Comparison of ENCODE assay signal across 8 cellular contexts in the genomic region with DNA sequence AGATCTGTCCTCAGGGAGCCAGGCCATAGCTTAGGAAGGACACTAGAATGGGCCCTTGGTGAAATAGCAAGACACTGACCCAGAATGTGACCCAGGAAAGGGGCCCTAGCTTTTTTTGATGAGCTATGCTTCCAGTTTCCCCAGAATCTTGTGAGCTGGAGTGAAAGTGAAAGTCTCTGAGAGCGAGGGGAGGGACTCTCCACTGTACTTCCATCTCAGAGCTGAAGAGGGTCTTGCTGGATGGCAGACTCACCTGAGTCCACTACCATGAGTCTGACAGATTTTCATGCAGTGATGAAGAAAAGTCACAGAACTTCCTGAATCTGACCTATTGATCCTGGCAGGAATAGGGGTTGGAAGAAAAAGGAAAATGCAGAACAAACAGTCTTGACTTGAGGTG. TPM values are rescaled to one million over a fixed set of nuclear protein-coding genes. Genes with fewer than 3 reads are reported as not detected.
DNase-seq lines count a peak whose midpoint lies in the region; ATAC-seq and TF ChIP-seq lines count a peak whose summit lies in the region.

No MANE protein-coding gene starts in this region.

- peaks cover 54% of the 10 kb centered on the region for H3K4me1 Mint-ChIP-seq in activated T-cell treated with anti-CD3 and anti-CD28 coated beads, Interleukin-2, amount 50 U/mL, for 72 hours (ENCODE audit: low read depth)
- peaks cover 50% of the 10 kb centered on the region for H3K4me1 Mint-ChIP-seq in activated T-cell treated with anti-CD3 and anti-CD28 coated beads, Interleukin-2, amount 50 U/mL, for 24 hours (ENCODE audit: low read depth)
- peaks cover 39% of the 10 kb centered on the region for H3K4me1 Mint-ChIP-seq in dendritic cell treated with granulocyte-macrophage colony-stimulating factor and Interleukin-4, amounts not matched to agents 40 ng/mL and 50 ng/mL, for 4 days (ENCODE audit: low read depth)

- peaks cover 4 to 6% of the 10 kb centered on the region in 2 donors for H3K36me3 Mint-ChIP-seq in activated T-cell treated with anti-CD3 and anti-CD28 coated beads, Interleukin-2, amount 50 U/mL, for 72 hours (ENCODE audit: insufficient read depth in 2 of 2)
- H3K36me3 Mint-ChIP-seq in activated T-cell treated with anti-CD3 and anti-CD28 coated beads, Interleukin-2, amount 50 U/mL, for 24 hours (ENCODE audit: low read depth), result peaks cover 49% of the 10 kb centered on the region
- H3K36me3 Mint-ChIP-seq in dendritic cell treated with granulocyte-macrophage colony-stimulating factor and Interleukin-4, amounts not matched to agents 40 ng/mL and 50 ng/mL, for 4 days (ENCODE audit: low read depth), result peaks cover 45% of the 10 kb centered on the region

- H3K36me3 ChIP-seq in KMS-11 (ENCODE audit: insufficient read depth) (no peaks in the 10 kb centered on the region), suprapubic skin (no peaks in the 10 kb centered on the region), prostate gland (no peaks in the 10 kb centered on the region)

- no peaks in the 10 kb centered on the region for H3K79me2 ChIP-seq in KMS-11 (ENCODE audit: insufficient read depth, low read depth)

- intact Hi-C loops in dendritic cell treated with granulocyte-macrophage colony-stimulating factor and Interleukin-4, amounts not matched to agents 40 ng/mL and 50 ng/mL, for 4 days (cut with micrococcal nuclease), result no loop called here
- intact Hi-C loops in prostate gland (cut with DNase I), result no loop called here

- peak overlapping the region; percentile 34; the same call in 1 of the 2 replicates for H3K4me2 ChIP-seq in KMS-11

- H3K27me3 ChIP-seq in KMS-11 (ENCODE audit: insufficient read depth, low read depth) (no peaks in the 10 kb centered on the region), suprapubic skin (no peaks in the 10 kb centered on the region), prostate gland (replicated peaks; ENCODE audit: insufficient read depth) (no peaks in the 10 kb centered on the region)

- no peaks in the 10 kb centered on the region for H3K9me3 Mint-ChIP-seq in activated T-cell treated with anti-CD3 and anti-CD28 coated beads, Interleukin-2, amount 50 U/mL, for 72 hours
- no peaks in the 10 kb centered on the region for H3K9me3 Mint-ChIP-seq in activated T-cell treated with anti-CD3 and anti-CD28 coated beads, Interleukin-2, amount 50 U/mL, for 24 hours
- H3K9me3 Mint-ChIP-seq in dendritic cell treated with granulocyte-macrophage colony-stimulating factor and Interleukin-4, amounts not matched to agents 40 ng/mL and 50 ng/mL, for 4 days, result no peaks in the 10 kb centered on the region

- TF ChIP-seq CTCF in KMS-11 (conservative IDR thresholded peaks at IDR 0.05; ENCODE audit: low read depth, low read length) (no peak), suprapubic skin (IDR thresholded peaks at IDR 0.05) (no peak), prostate gland (IDR thresholded peaks at IDR 0.05) (no peak)

- no peak overlapping the region for H3K4me3 Mint-ChIP-seq in activated T-cell treated with anti-CD3 and anti-CD28 coated beads, Interleukin-2, amount 50 U/mL, for 72 hours
- H3K4me3 Mint-ChIP-seq in activated T-cell treated with anti-CD3 and anti-CD28 coated beads, Interleukin-2, amount 50 U/mL, for 24 hours, result no peak overlapping the region
- peak overlapping the region; percentile 79 for H3K4me3 Mint-ChIP-seq in dendritic cell treated with granulocyte-macrophage colony-stimulating factor and Interleukin-4, amounts not matched to agents 40 ng/mL and 50 ng/mL, for 4 days

- no peaks in the 10 kb centered on the region for H4K20me1 ChIP-seq in KMS-11 (ENCODE audit: insufficient read depth)

- ATAC-seq in activated T-cell treated with anti-CD3 and anti-CD28 coated beads, Interleukin-2, amount 50 U/mL, for 72 hours (replicated peaks in 1 of 2), result peak; percentile 34 to 48

- H3K4me1 ChIP-seq in KMS-11 (ENCODE audit: low read depth, poor library complexity, severe bottlenecking), result peaks cover 16% of the 10 kb centered on the region
- H3K4me1 ChIP-seq in suprapubic skin, result peaks cover 36% of the 10 kb centered on the region
- no peaks in the 10 kb centered on the region for H3K4me1 ChIP-seq in prostate gland (replicated peaks)

- TF ChIP-seq POLR2A in suprapubic skin (IDR thresholded peaks at IDR 0.05), result no peak
- no peak for TF ChIP-seq POLR2A in prostate gland (IDR thresholded peaks at IDR 0.05)

- WGBS in suprapubic skin, result 82% methylated on average over 1 of the region's 1 CpG
- 89% methylated on average over 1 of the region's 1 CpG for WGBS in prostate gland

- no peak overlapping the region for H2AFZ ChIP-seq in KMS-11 (ENCODE audit: low read depth)

- H3K27ac ChIP-seq in KMS-11, result no peak overlapping the region
- no peak overlapping the region for H3K27ac ChIP-seq in suprapubic skin
- no peak overlapping the region for H3K27ac ChIP-seq in prostate gland

- H3K27me3 Mint-ChIP-seq in activated T-cell treated with anti-CD3 and anti-CD28 coated beads, Interleukin-2, amount 50 U/mL, for 72 hours (ENCODE audit: low read depth), result no peaks in the 10 kb centered on the region
- no peaks in the 10 kb centered on the region for H3K27me3 Mint-ChIP-seq in activated T-cell treated with anti-CD3 and anti-CD28 coated beads, Interleukin-2, amount 50 U/mL, for 24 hours
- no peaks in the 10 kb centered on the region for H3K27me3 Mint-ChIP-seq in dendritic cell treated with granulocyte-macrophage colony-stimulating factor and Interleukin-4, amounts not matched to agents 40 ng/mL and 50 ng/mL, for 4 days

- no peak for TF ChIP-seq EP300 in suprapubic skin (IDR thresholded peaks at IDR 0.05)

- H3K4me3 ChIP-seq in KMS-11 (IDR thresholded peaks at IDR 0.05; ENCODE audit: insufficient read depth, low read depth, low read length), result no peak overlapping the region
- peak overlapping the region; percentile 27 for H3K4me3 ChIP-seq in suprapubic skin
- no peak overlapping the region for H3K4me3 ChIP-seq in prostate gland

- peak; percentile 64 to 65 for DNase-seq in activated T-cell treated with anti-CD3 and anti-CD28 coated beads, Interleukin-2, amount 50 U/mL, for 72 hours
- DNase-seq in activated T-cell treated with anti-CD3 and anti-CD28 coated beads, Interleukin-2, amount 50 U/mL, for 24 hours, result no peak
- DNase-seq in suprapubic skin (ENCODE audit: low spot score in 2 of 2) (no peak), NCI-H187 (lab: John Stamatoyannopoulos, UW) (no peak), prostate gland (ENCODE audit: low spot score) (no peak), OCI-M2 (lab: John Stamatoyannopoulos, UW; ENCODE audit: unreplicated experiment) (no peak)

- no peak overlapping the region for H3K9ac ChIP-seq in KMS-11

- no peaks in the 10 kb centered on the region for H3K9me3 ChIP-seq in suprapubic skin
- H3K9me3 ChIP-seq in prostate gland, result no peaks in the 10 kb centered on the region

- peak overlapping the region; percentile 90 for H3K27ac Mint-ChIP-seq in activated T-cell treated with anti-CD3 and anti-CD28 coated beads, Interleukin-2, amount 50 U/mL, for 72 hours
- no peak overlapping the region for H3K27ac Mint-ChIP-seq in activated T-cell treated with anti-CD3 and anti-CD28 coated beads, Interleukin-2, amount 50 U/mL, for 24 hours
- no peak overlapping the region for H3K27ac Mint-ChIP-seq in dendritic cell treated with granulocyte-macrophage colony-stimulating factor and Interleukin-4, amounts not matched to agents 40 ng/mL and 50 ng/mL, for 4 days

RNA-seq across cellular contexts. Expression of gene ARHGAP25, which starts 3.1 kb away (rescaled TPM):
- 10 to 100 TPM; 38.3 to 49.5 TPM for total RNA-seq in activated T-cell treated with anti-CD3 and anti-CD28 coated beads, Interleukin-2, amount 50 U/mL, for 72 hours
- total RNA-seq in suprapubic skin (10 to 100 TPM in 1 of 4 donors, 1 to 10 TPM in 3; 2.0 to 10.9 (median 6.1) TPM), prostate gland (1 to 10 TPM; 5.0 to 6.2 TPM)

Comparison
In these comparisons a context has a peak if more than half of its experiments do, and no peak if none do; other contexts are left out.
1. DNase-seq: peak in activated T-cell treated with anti-CD3 and anti-CD28 coated beads, Interleukin-2, amount 50 U/mL, for 72 hours (2 of 2); none in activated T-cell treated with anti-CD3 and anti-CD28 coated beads, Interleukin-2, amount 50 U/mL, for 24 hours (single experiment), suprapubic skin (0 of 2), NCI-H187 (0 of 2), prostate gland (single experiment) and OCI-M2 (single experiment).